ENCODE assay signal across 1 cellular context in the genomic region with DNA sequence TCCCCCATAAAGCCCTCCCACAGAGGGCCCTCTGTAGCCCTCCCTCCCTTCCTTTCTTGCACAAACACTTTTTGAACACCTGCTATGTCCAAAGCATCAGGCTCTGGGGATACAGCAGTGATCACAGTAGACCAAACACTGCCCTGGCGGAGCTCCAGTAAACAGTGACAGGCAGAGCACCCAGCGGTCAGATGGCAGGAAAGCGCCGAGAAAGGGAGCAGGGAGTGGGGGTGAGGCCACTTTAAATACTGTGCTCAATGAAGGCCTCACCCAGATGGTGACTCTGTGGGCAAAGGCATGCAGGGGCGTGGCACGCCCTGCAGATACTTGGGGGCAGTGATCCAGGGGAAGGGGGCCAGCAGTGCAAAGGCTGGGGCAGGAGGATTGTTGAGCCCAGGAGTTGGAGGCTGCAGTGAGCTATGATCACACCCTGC.
A peak's percentile ranks its signal among the peaks of the same experiment; 100 is the strongest.
TF ChIP-seq lines count a peak whose summit lies in the region.

No MANE protein-coding gene starts in this region.

TF ChIP-seq in K562, 482 proteins besides CTCF, POLR2A, EP300 and RAD21 (continued from another document):
- TF ChIP-seq TFAP4 (CRISPR knock-in tag; IDR thresholded peaks at IDR 0.05; ENCODE audit: borderline replicate concordance) (peak; percentile 56; the same call in 1 of the 2 replicates), ZNF175 (CRISPR knock-in tag; IDR thresholded peaks at IDR 0.05; ENCODE audit: low read depth) (peak; percentile 23; the same call in 1 of the 2 replicates), BHLHE40 (IDR thresholded peaks at IDR 0.05; ENCODE audit: low read length) (no peak), ZNF778 (CRISPR knock-in tag; IDR thresholded peaks at IDR 0.05) (no peak), MLLT1 (IDR thresholded peaks at IDR 0.05) (no peak), ZNF740 (CRISPR knock-in tag; IDR thresholded peaks at IDR 0.05) (peak; percentile 55; the same call in 1 of the 2 replicates), ZNF740 (tag; IDR thresholded peaks at IDR 0.05) (no peak), CBFA2T3 (IDR thresholded peaks at IDR 0.05) (0 out of 2 replicates have a peak, but pooled peaks have one; percentile 24), SUPT5H (IDR thresholded peaks at IDR 0.05) (no peak), FOXK2 (conservative IDR thresholded peaks at IDR 0.05 in 1 of 2, IDR thresholded peaks at IDR 0.05 in 1 of 2; ENCODE audit: low read depth in 2 of 2) (0 out of 4 replicates have a peak, but pooled peaks of 1 of the 2 experiments have one; percentile 25), DPF2 (IDR thresholded peaks at IDR 0.05) (0 out of 2 replicates have a peak, but pooled peaks have one; percentile 11), NFE2 (IDR thresholded peaks at IDR 0.05; ENCODE audit: low read depth) (0 out of 2 replicates have a peak, but pooled peaks have one; percentile 36), HDGF (IDR thresholded peaks at IDR 0.05) (peak; percentile 49; the same call in 1 of the 2 replicates), KDM2B (CRISPR knock-in tag; IDR thresholded peaks at IDR 0.05) (no peak), NFIC (IDR thresholded peaks at IDR 0.05) (peak; percentile 83), HDAC1 (IDR thresholded peaks at IDR 0.05) (peak in 1 of 2 experiments; percentile 61; a peak in 2 of 4 replicates), KDM5B (IDR thresholded peaks at IDR 0.05; ENCODE audit: insufficient replicate concordance, low read depth, low read length) (peak; percentile 13), THRAP3 (IDR thresholded peaks at IDR 0.05; ENCODE audit: borderline replicate concordance) (no peak), PKNOX1 (IDR thresholded peaks at IDR 0.05) (peak; percentile 49; the same call in 1 of the 2 replicates), MECOM (CRISPR knock-in tag; IDR thresholded peaks at IDR 0.05) (no peak), VEZF1 (CRISPR knock-in tag; IDR thresholded peaks at IDR 0.05) (peak; percentile 18; the same call in 1 of the 2 replicates), ZNF431 (CRISPR knock-in tag; IDR thresholded peaks at IDR 0.05) (no peak)
- TF ChIP-seq, protein P1, sequence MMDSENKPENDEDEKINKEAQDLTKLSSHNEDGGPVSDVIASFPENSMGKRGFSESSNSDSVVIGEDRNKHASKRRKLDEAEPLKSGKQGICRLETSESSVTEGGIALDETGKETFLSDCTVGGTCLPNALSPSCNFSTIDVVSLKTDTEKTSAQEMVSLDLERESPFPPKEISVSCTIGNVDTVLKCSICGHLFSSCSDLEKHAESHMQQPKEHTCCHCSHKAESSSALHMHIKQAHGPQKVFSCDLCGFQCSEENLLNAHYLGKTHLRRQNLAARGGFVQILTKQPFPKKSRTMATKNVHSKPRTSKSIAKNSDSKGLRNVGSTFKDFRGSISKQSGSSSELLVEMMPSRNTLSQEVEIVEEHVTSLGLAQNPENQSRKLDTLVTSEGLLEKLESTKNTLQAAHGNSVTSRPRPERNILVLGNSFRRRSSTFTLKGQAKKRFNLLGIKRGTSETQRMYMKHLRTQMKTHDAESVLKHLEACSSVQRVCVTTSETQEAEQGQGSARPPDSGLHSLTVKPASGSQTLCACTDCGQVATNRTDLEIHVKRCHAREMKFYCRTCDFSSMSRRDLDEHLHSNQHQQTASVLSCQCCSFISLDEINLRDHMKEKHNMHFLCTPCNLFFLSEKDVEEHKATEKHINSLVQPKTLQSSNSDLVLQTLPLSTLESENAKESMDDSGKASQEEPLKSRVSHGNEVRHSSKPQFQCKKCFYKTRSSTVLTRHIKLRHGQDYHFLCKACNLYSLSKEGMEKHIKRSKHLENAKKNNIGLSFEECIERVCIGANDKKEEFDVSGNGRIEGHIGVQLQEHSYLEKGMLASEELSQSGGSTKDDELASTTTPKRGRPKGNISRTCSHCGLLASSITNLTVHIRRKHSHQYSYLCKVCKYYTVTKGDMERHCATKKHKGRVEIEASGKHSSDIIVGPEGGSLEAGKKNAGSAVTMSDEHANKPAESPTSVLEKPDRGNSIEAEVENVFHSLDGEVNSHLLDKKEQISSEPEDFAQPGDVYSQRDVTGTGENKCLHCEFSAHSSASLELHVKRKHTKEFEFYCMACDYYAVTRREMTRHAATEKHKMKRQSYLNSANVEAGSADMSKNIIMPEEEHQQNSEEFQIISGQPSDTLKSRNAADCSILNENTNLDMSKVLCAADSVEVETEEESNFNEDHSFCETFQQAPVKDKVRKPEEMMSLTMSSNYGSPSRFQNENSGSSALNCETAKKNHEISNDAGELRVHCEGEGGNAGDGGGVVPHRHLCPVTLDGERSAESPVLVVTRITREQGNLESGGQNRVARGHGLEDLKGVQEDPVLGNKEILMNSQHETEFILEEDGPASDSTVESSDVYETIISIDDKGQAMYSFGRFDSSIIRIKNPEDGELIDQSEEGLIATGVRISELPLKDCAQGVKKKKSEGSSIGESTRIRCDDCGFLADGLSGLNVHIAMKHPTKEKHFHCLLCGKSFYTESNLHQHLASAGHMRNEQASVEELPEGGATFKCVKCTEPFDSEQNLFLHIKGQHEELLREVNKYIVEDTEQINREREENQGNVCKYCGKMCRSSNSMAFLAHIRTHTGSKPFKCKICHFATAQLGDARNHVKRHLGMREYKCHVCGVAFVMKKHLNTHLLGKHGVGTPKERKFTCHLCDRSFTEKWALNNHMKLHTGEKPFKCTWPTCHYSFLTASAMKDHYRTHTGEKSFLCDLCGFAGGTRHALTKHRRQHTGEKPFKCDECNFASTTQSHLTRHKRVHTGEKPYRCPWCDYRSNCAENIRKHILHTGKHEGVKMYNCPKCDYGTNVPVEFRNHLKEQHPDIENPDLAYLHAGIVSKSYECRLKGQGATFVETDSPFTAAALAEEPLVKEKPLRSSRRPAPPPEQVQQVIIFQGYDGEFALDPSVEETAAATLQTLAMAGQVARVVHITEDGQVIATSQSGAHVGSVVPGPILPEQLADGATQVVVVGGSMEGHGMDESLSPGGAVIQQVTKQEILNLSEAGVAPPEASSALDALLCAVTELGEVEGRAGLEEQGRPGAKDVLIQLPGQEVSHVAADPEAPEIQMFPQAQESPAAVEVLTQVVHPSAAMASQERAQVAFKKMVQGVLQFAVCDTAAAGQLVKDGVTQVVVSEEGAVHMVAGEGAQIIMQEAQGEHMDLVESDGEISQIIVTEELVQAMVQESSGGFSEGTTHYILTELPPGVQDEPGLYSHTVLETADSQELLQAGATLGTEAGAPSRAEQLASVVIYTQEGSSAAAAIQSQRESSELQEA (IDR thresholded peaks at IDR 0.05; ENCODE audit: low read depth) = no peak
- TF ChIP-seq, protein P2, sequence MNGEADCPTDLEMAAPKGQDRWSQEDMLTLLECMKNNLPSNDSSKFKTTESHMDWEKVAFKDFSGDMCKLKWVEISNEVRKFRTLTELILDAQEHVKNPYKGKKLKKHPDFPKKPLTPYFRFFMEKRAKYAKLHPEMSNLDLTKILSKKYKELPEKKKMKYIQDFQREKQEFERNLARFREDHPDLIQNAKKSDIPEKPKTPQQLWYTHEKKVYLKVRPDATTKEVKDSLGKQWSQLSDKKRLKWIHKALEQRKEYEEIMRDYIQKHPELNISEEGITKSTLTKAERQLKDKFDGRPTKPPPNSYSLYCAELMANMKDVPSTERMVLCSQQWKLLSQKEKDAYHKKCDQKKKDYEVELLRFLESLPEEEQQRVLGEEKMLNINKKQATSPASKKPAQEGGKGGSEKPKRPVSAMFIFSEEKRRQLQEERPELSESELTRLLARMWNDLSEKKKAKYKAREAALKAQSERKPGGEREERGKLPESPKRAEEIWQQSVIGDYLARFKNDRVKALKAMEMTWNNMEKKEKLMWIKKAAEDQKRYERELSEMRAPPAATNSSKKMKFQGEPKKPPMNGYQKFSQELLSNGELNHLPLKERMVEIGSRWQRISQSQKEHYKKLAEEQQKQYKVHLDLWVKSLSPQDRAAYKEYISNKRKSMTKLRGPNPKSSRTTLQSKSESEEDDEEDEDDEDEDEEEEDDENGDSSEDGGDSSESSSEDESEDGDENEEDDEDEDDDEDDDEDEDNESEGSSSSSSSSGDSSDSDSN (IDR thresholded peaks at IDR 0.05; ENCODE audit: borderline replicate concordance in 1 of 2, low read depth in 2 of 2, low read length in 2 of 2) = peak in 1 of 2 experiments; percentile 66; a peak in 1 of 4 replicates
- TF ChIP-seq, protein P3, sequence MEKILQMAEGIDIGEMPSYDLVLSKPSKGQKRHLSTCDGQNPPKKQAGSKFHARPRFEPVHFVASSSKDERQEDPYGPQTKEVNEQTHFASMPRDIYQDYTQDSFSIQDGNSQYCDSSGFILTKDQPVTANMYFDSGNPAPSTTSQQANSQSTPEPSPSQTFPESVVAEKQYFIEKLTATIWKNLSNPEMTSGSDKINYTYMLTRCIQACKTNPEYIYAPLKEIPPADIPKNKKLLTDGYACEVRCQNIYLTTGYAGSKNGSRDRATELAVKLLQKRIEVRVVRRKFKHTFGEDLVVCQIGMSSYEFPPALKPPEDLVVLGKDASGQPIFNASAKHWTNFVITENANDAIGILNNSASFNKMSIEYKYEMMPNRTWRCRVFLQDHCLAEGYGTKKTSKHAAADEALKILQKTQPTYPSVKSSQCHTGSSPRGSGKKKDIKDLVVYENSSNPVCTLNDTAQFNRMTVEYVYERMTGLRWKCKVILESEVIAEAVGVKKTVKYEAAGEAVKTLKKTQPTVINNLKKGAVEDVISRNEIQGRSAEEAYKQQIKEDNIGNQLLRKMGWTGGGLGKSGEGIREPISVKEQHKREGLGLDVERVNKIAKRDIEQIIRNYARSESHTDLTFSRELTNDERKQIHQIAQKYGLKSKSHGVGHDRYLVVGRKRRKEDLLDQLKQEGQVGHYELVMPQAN (IDR thresholded peaks at IDR 0.05; ENCODE audit: borderline replicate concordance) = 0 out of 2 replicates have a peak, but pooled peaks have one; percentile 28
- TF ChIP-seq, protein P4, sequence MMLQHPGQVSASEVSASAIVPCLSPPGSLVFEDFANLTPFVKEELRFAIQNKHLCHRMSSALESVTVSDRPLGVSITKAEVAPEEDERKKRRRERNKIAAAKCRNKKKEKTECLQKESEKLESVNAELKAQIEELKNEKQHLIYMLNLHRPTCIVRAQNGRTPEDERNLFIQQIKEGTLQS (IDR thresholded peaks at IDR 0.05) = no peak
- TF ChIP-seq, protein P4 (CRISPR knock-in tag; conservative IDR thresholded peaks at IDR 0.05) = no peak
